Comparison of ENCODE assay signal across 1 cellular context in genomic region chr7:99061001-99061779, GRCh38.
TF ChIP-seq lines count a peak whose summit lies in the region.

No MANE protein-coding gene starts in this region.

TF ChIP-seq in WTC11, 78 proteins besides CTCF, POLR2A, EP300 and RAD21 (continued from another document):
- TF ChIP-seq ZNF396 (CRISPR knock-in tag; IDR thresholded peaks at IDR 0.05; ENCODE audit: borderline replicate concordance) (no peak), NR1H2 (CRISPR knock-in tag; IDR thresholded peaks at IDR 0.05) (no peak), AR (CRISPR knock-in tag; IDR thresholded peaks at IDR 0.05) (no peak), SMAD3 (CRISPR knock-in tag; IDR thresholded peaks at IDR 0.05; ENCODE audit: borderline replicate concordance) (no peak), PRRX2 (CRISPR knock-in tag; IDR thresholded peaks at IDR 0.05) (no peak), E2F4 (CRISPR knock-in tag; IDR thresholded peaks at IDR 0.05; ENCODE audit: borderline replicate concordance, low read depth) (no peak), ATF1 (CRISPR knock-in tag; IDR thresholded peaks at IDR 0.05) (no peak)
- TF ChIP-seq, protein P1, sequence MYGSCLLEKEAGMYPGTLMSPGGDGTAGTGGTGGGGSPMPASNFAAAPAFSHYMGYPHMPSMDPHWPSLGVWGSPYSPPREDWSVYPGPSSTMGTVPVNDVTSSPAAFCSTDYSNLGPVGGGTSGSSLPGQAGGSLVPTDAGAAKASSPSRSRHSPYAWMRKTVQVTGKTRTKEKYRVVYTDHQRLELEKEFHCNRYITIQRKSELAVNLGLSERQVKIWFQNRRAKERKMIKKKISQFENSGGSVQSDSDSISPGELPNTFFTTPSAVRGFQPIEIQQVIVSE (CRISPR knock-in tag; IDR thresholded peaks at IDR 0.05; ENCODE audit: borderline replicate concordance) = no peak
TF ChIP-seq in WTC11: peak in this region for 0.
